1 cellular context compared by ENCODE assay signal in genomic region chr1:209774592-209774991, GRCh38.
TF ChIP-seq lines count a peak whose summit lies in the region.

No MANE protein-coding gene starts in this region.

TF ChIP-seq in GM12878, 131 proteins besides CTCF, POLR2A, EP300 and RAD21:
- no peak for TF ChIP-seq JUNB (IDR thresholded peaks at IDR 0.05)
- TF ChIP-seq TCF7 (IDR thresholded peaks at IDR 0.05; ENCODE audit: borderline replicate concordance): no peak
- no peak for TF ChIP-seq TCF12 (IDR thresholded peaks at IDR 0.05; ENCODE audit: low read depth, low read length)
- peak; percentile 63 for TF ChIP-seq IKZF1 (conservative IDR thresholded peaks at IDR 0.05)
- peak; percentile 81 for TF ChIP-seq RELB (IDR thresholded peaks at IDR 0.05; ENCODE audit: low read depth)
- TF ChIP-seq BCLAF1 (IDR thresholded peaks at IDR 0.05): no peak
- TF ChIP-seq HCFC1 (IDR thresholded peaks at IDR 0.05; ENCODE audit: low read length): no peak
- TF ChIP-seq DPF2 (IDR thresholded peaks at IDR 0.05): peak; percentile 23; the same call in 1 of the 2 replicates
- TF ChIP-seq ZBED1 (IDR thresholded peaks at IDR 0.05; ENCODE audit: borderline replicate concordance): no peak
- TF ChIP-seq NFIC (IDR thresholded peaks at IDR 0.05; ENCODE audit: low read depth, low read length): no peak
- peak; percentile 58 for TF ChIP-seq EED (IDR thresholded peaks at IDR 0.05; ENCODE audit: low read depth)
- TF ChIP-seq NRF1 (conservative IDR thresholded peaks at IDR 0.05; ENCODE audit: low read depth, low read length): no peak
- TF ChIP-seq SPI1 (IDR thresholded peaks at IDR 0.05; ENCODE audit: borderline replicate concordance, insufficient read depth, low read depth, low read length): peak; percentile 89; the same call in 1 of the 2 replicates
- peak; percentile 85 for TF ChIP-seq ZNF24 (IDR thresholded peaks at IDR 0.05)
- peak; percentile 73 to 76 for TF ChIP-seq IKZF2 (IDR thresholded peaks at IDR 0.05)
- TF ChIP-seq IRF4 (IDR thresholded peaks at IDR 0.05; ENCODE audit: low read depth, low read length): 0 out of 2 replicates have a peak, but pooled peaks have one; percentile 35
- no peak for TF ChIP-seq BACH1 (IDR thresholded peaks at IDR 0.05; ENCODE audit: borderline replicate concordance)
- no peak for TF ChIP-seq TAF1 (IDR thresholded peaks at IDR 0.05; ENCODE audit: borderline replicate concordance, low read depth, low read length)
- TF ChIP-seq STAT1 (conservative IDR thresholded peaks at IDR 0.05): no peak
- TF ChIP-seq TCF3 (IDR thresholded peaks at IDR 0.05; ENCODE audit: borderline replicate concordance, insufficient read depth, low read depth, low read length): no peak
- TF ChIP-seq ZSCAN29 (IDR thresholded peaks at IDR 0.05): no peak
- no peak for TF ChIP-seq RFX5 (IDR thresholded peaks at IDR 0.05; ENCODE audit: low read depth, low read length)
- no peak for TF ChIP-seq CHD1 (IDR thresholded peaks at IDR 0.05; ENCODE audit: low read depth, low read length)
- no peak for TF ChIP-seq MLLT1 (IDR thresholded peaks at IDR 0.05)
- TF ChIP-seq BCL11A (IDR thresholded peaks at IDR 0.05; ENCODE audit: low read depth, low read length): no peak
- no peak for TF ChIP-seq CBX3 (IDR thresholded peaks at IDR 0.05; ENCODE audit: borderline replicate concordance, low read depth)
- no peak for TF ChIP-seq MEF2B (IDR thresholded peaks at IDR 0.05; ENCODE audit: partially characterized antibody, poor library complexity, severe bottlenecking)
- no peak for TF ChIP-seq CHD4 (IDR thresholded peaks at IDR 0.05)
- TF ChIP-seq GABPA (IDR thresholded peaks at IDR 0.05; ENCODE audit: low read depth): no peak
- TF ChIP-seq, protein P1, sequence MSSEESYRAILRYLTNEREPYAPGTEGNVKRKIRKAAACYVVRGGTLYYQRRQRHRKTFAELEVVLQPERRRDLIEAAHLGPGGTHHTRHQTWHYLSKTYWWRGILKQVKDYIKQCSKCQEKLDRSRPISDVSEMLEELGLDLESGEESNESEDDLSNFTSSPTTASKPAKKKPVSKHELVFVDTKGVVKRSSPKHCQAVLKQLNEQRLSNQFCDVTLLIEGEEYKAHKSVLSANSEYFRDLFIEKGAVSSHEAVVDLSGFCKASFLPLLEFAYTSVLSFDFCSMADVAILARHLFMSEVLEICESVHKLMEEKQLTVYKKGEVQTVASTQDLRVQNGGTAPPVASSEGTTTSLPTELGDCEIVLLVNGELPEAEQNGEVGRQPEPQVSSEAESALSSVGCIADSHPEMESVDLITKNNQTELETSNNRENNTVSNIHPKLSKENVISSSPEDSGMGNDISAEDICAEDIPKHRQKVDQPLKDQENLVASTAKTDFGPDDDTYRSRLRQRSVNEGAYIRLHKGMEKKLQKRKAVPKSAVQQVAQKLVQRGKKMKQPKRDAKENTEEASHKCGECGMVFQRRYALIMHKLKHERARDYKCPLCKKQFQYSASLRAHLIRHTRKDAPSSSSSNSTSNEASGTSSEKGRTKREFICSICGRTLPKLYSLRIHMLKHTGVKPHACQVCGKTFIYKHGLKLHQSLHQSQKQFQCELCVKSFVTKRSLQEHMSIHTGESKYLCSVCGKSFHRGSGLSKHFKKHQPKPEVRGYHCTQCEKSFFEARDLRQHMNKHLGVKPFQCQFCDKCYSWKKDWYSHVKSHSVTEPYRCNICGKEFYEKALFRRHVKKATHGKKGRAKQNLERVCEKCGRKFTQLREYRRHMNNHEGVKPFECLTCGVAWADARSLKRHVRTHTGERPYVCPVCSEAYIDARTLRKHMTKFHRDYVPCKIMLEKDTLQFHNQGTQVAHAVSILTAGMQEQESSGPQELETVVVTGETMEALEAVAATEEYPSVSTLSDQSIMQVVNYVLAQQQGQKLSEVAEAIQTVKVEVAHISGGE (CRISPR knock-in tag; IDR thresholded peaks at IDR 0.05): no peak
- no peak for TF ChIP-seq NFYA (IDR thresholded peaks at IDR 0.05; ENCODE audit: borderline replicate concordance, low read depth, low read length)
- TF ChIP-seq MTA2 (IDR thresholded peaks at IDR 0.05; ENCODE audit: low read depth): no peak; the same call in 1 of the 2 replicates
- no peak for TF ChIP-seq PAX5 (IDR thresholded peaks at IDR 0.05; ENCODE audit: borderline replicate concordance, low read depth, low read length)
- TF ChIP-seq, protein P2, sequence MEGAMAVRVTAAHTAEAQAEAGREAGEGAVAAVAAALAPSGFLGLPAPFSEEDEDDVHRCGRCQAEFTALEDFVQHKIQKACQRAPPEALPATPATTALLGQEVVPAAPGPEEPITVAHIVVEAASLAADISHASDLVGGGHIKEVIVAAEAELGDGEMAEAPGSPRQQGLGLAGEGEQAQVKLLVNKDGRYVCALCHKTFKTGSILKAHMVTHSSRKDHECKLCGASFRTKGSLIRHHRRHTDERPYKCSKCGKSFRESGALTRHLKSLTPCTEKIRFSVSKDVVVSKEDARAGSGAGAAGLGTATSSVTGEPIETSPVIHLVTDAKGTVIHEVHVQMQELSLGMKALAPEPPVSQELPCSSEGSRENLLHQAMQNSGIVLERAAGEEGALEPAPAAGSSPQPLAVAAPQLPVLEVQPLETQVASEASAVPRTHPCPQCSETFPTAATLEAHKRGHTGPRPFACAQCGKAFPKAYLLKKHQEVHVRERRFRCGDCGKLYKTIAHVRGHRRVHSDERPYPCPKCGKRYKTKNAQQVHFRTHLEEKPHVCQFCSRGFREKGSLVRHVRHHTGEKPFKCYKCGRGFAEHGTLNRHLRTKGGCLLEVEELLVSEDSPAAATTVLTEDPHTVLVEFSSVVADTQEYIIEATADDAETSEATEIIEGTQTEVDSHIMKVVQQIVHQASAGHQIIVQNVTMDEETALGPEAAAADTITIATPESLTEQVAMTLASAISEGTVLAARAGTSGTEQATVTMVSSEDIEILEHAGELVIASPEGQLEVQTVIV (IDR thresholded peaks at IDR 0.05; ENCODE audit: borderline replicate concordance, partially characterized antibody): no peak
- no peak for TF ChIP-seq BHLHE40 (IDR thresholded peaks at IDR 0.05; ENCODE audit: borderline replicate concordance in 1 of 2, low read depth in 2 of 2, low read length in 1 of 2)
- peak; percentile 88; the same call in 1 of the 3 replicates for TF ChIP-seq POU2F2 (IDR thresholded peaks at IDR 0.05; ENCODE audit: borderline replicate concordance, low read depth, low read length)
- TF ChIP-seq SIN3A (IDR thresholded peaks at IDR 0.05; ENCODE audit: low read depth, low read length): no peak
- TF ChIP-seq WRNIP1 (IDR thresholded peaks at IDR 0.05; ENCODE audit: borderline replicate concordance, low read depth, low read length): no peak
- TF ChIP-seq RUNX3 (IDR thresholded peaks at IDR 0.05; ENCODE audit: low read length): peak; percentile 38
- TF ChIP-seq KDM1A (IDR thresholded peaks at IDR 0.05; ENCODE audit: borderline replicate concordance): no peak
- TF ChIP-seq HDAC6 (IDR thresholded peaks at IDR 0.05; ENCODE audit: unreplicated experiment): no peak
